Comparison of ENCODE assay signal across 9 cellular contexts in the genomic region with DNA sequence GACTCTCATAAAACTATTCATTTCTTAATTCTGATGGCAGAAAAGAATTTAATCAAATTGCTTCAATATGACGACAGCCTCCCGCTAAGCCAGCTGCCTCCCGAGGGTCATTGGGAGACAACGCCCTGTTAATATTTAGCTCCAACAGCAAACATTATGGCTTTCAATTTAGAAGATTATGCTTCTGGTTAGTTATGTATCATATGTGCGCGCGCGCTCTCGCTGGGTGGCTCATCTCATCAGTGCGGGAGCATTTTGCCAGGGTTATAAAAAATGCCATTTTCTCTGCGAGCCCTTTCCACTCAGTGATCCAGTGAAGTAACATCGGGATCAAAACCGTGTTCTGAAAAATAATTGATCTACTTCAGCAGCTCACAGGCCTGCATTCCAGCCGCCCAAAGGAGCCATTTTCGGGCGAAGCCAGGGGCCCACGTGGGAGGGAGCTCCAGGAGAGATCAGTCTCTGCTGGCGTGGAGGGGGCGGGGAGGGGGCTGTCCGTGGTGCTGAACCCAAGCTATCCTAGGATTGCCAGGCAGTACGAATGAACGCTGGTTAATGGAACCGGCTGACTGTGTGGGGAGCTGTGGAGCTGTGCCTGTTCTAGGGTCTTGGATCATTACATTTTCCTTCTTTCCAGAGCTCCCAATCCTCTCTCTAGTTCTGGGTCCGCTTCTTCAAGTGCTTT.
DNase-seq lines count a peak whose midpoint lies in the region; ATAC-seq and TF ChIP-seq lines count a peak whose summit lies in the region.
"Had no signal": no experiment of that assay in that cellular context is flagged by ENCODE, and none has a peak within 500 bp of the region (broad histone marks: within the 10 kb centered on the region; RNA-seq: fewer than 3 reads in every experiment).

No MANE protein-coding gene starts in this region.

- H3K4me3 ChIP-seq in LNCaP clone FGC (ENCODE audit: low read depth, low read length): no peak overlapping the region

- 0 out of 2 replicates have a peak, but pooled peaks have one; percentile 5 for TF ChIP-seq CTCF in LNCaP clone FGC (IDR thresholded peaks at IDR 0.05; ENCODE audit: control insufficient read depth, extremely low read depth, insufficient read depth)

- no peak for ATAC-seq in HG03571 (IDR thresholded peaks at IDR 0.05; ENCODE audit: unreplicated experiment)

- DNase-seq in G401 (ENCODE audit: low spot score) (peak; percentile 5), LNCaP clone FGC (ENCODE audit: low read depth) (peak; percentile 4), astrocyte of the hippocampus (ENCODE audit: low read depth, low spot score) (peak; percentile 50), midbrain (lab: John Stamatoyannopoulos, UW) (peak; percentile 63), NCI-H524 treated with DMSO at 0.1 percent for 48 hours (lab: John Stamatoyannopoulos, UW) (no peak), AG08395 (ENCODE audit: low spot score) (no peak), SW 1271 (lab: John Stamatoyannopoulos, UW) (no peak)
- DNase-seq: NCI-H2029 treated with DMSO at 0.1 percent for 48 hours had no signal

- in situ Hi-C loops in G401 (cut with HindIII; ENCODE audit: low sequenced_read_pairs): no loop called here

Comparison
In these comparisons a context has a peak if more than half of its experiments do, and no peak if none do; other contexts are left out.
1. DNase-seq: peak in G401 (single experiment), LNCaP clone FGC (single experiment), astrocyte of the hippocampus (single experiment) and midbrain (single experiment); none in NCI-H524 treated with DMSO at 0.1 percent for 48 hours (single experiment), AG08395 (single experiment) and SW 1271 (0 of 2).